ENCODE assay signal across 8 cellular contexts in genomic region chr7:29988391-29989256, GRCh38. TPM values are rescaled to one million over a fixed set of nuclear protein-coding genes. Genes with fewer than 3 reads are reported as not detected.
DNase-seq lines count a peak whose midpoint lies in the region; ATAC-seq lines count a peak whose summit lies in the region.

No MANE protein-coding gene starts in this region.

- H3K9ac ChIP-seq in skeletal muscle satellite cell (ENCODE audit: low read depth, low read length): peak overlapping the region; percentile 93

- H3K27ac Mint-ChIP-seq in T-helper 1 cell treated with Interleukin-12 subunit alpha and Interleukin-12 subunit beta and Interleukin-4 antibody, amounts not matched to agents 30 μg/mL and 1 μg/mL, for 36 hours: no peak overlapping the region
- no peak overlapping the region for H3K27ac Mint-ChIP-seq in central memory CD8-positive, alpha-beta T cell (ENCODE audit: low read depth)
- peak overlapping the region; percentile 71 to 96 (median 88) for H3K27ac Mint-ChIP-seq in immature natural killer cell

- no peaks in the 10 kb centered on the region for H3K9me3 ChIP-seq in skeletal muscle satellite cell (replicated peaks; ENCODE audit: low read length)

- no peaks in the 10 kb centered on the region for H3K36me3 ChIP-seq in skeletal muscle satellite cell (ENCODE audit: insufficient read depth, low read length)

- peaks cover 4% of the 10 kb centered on the region for H3K9me3 Mint-ChIP-seq in T-helper 1 cell treated with Interleukin-12 subunit alpha and Interleukin-12 subunit beta and Interleukin-4 antibody, amounts not matched to agents 30 μg/mL and 1 μg/mL, for 36 hours
- H3K9me3 Mint-ChIP-seq in central memory CD8-positive, alpha-beta T cell: no peaks in the 10 kb centered on the region
- peaks cover 0 to 14% (median 9%) of the 10 kb centered on the region in 6 donors for H3K9me3 Mint-ChIP-seq in immature natural killer cell

- peak overlapping the region; percentile 96 for H3K4me3 ChIP-seq in skeletal muscle satellite cell (ENCODE audit: low read length)

- ATAC-seq in GM21526 (IDR thresholded peaks at IDR 0.05; ENCODE audit: low FRiP score, unreplicated experiment): peak; percentile 39
- ATAC-seq in central memory CD8-positive, alpha-beta T cell (replicated peaks; ENCODE audit: extremely low read depth, poor library complexity, severe bottlenecking): peak; percentile 58

- peaks cover 3% of the 10 kb centered on the region for H3K4me1 Mint-ChIP-seq in T-helper 1 cell treated with Interleukin-12 subunit alpha and Interleukin-12 subunit beta and Interleukin-4 antibody, amounts not matched to agents 30 μg/mL and 1 μg/mL, for 36 hours (ENCODE audit: low read depth)
- peaks cover 6% of the 10 kb centered on the region for H3K4me1 Mint-ChIP-seq in central memory CD8-positive, alpha-beta T cell
- peaks cover 31 to 45% of the 10 kb centered on the region in 2 donors for H3K4me1 Mint-ChIP-seq in immature natural killer cell

- H3K27me3 Mint-ChIP-seq in T-helper 1 cell treated with Interleukin-12 subunit alpha and Interleukin-12 subunit beta and Interleukin-4 antibody, amounts not matched to agents 30 μg/mL and 1 μg/mL, for 36 hours (ENCODE audit: low read depth): peaks cover 61% of the 10 kb centered on the region
- peaks cover 66% of the 10 kb centered on the region for H3K27me3 Mint-ChIP-seq in central memory CD8-positive, alpha-beta T cell
- H3K27me3 Mint-ChIP-seq in immature natural killer cell (ENCODE audit: low read depth in 3 of 3): peaks cover 8 to 27% (median 15%) of the 10 kb centered on the region in 3 donors

- H3K4me2 ChIP-seq in skeletal muscle satellite cell (ENCODE audit: low read length): peak overlapping the region; percentile 87

- H3K36me3 Mint-ChIP-seq in T-helper 1 cell treated with Interleukin-12 subunit alpha and Interleukin-12 subunit beta and Interleukin-4 antibody, amounts not matched to agents 30 μg/mL and 1 μg/mL, for 36 hours (ENCODE audit: low read depth): no peaks in the 10 kb centered on the region
- H3K36me3 Mint-ChIP-seq in central memory CD8-positive, alpha-beta T cell (ENCODE audit: insufficient read depth): no peaks in the 10 kb centered on the region
- H3K36me3 Mint-ChIP-seq in immature natural killer cell: no peaks in the 10 kb centered on the region

- H3K4me1 ChIP-seq in skeletal muscle satellite cell (ENCODE audit: control insufficient read depth, insufficient read depth, low read length): peaks cover 24% of the 10 kb centered on the region

- H3K4me3 Mint-ChIP-seq in T-helper 1 cell treated with Interleukin-12 subunit alpha and Interleukin-12 subunit beta and Interleukin-4 antibody, amounts not matched to agents 30 μg/mL and 1 μg/mL, for 36 hours: peak overlapping the region; percentile 49
- H3K4me3 Mint-ChIP-seq in central memory CD8-positive, alpha-beta T cell: peak overlapping the region; percentile 66
- H3K4me3 Mint-ChIP-seq in immature natural killer cell: peak overlapping the region; percentile 78 to 94 (median 91)

- no peaks in the 10 kb centered on the region for H3K27me3 ChIP-seq in skeletal muscle satellite cell (ENCODE audit: control insufficient read depth, insufficient read depth, low read length)

- DNase-seq in DMS79 treated with DMSO at 0.1 percent for 48 hours (lab: John Stamatoyannopoulos, UW): peak; percentile 50
- peak; percentile 56 for DNase-seq in HuH-7.5 (ENCODE audit: low spot score)
- no peak for DNase-seq in central memory CD8-positive, alpha-beta T cell (ENCODE audit: low spot score in 2 of 2)
- peak; percentile 46 to 59 (median 48) for DNase-seq in immature natural killer cell
- no peak for DNase-seq in NOMO-1 treated with DMSO at 0.1 percent for 48 hours (lab: John Stamatoyannopoulos, UW; ENCODE audit: unreplicated experiment)

RNA-seq across cellular contexts. Expression of gene SCRN1, which starts 1.0 kb away (rescaled TPM):
- 10 to 100 TPM; 10.6 to 27.8 (median 20.7) TPM for polyA plus RNA-seq in immature natural killer cell
- total RNA-seq in skeletal muscle satellite cell (2012; rRNA removed): 61.6 and 64.9 TPM in 2 replicates

RNA-seq across cellular contexts. Expression of gene FKBP14, which starts 37.9 kb away (rescaled TPM):
- polyA plus RNA-seq in immature natural killer cell: 1 to 10 TPM; 1.1 to 1.9 (median 1.5) TPM
- 30.4 and 44.1 TPM in 2 replicates for total RNA-seq in skeletal muscle satellite cell (2012; rRNA removed)

RNA-seq across cellular contexts. Expression of gene PLEKHA8, which starts 39.6 kb away (rescaled TPM):
- 1 to 10 TPM; 3.0 to 5.5 (median 5.0) TPM for polyA plus RNA-seq in immature natural killer cell
- total RNA-seq in skeletal muscle satellite cell (2012; rRNA removed): 8.4 and 10.7 TPM in 2 replicates

Comparison
In these comparisons a context has a peak if more than half of its experiments do, and no peak if none do; other contexts are left out.
1. DNase-seq: peak in DMS79 treated with DMSO at 0.1 percent for 48 hours (single experiment), HuH-7.5 (single experiment) and immature natural killer cell (3 of 3); none in central memory CD8-positive, alpha-beta T cell (0 of 2) and NOMO-1 treated with DMSO at 0.1 percent for 48 hours (single experiment).
2. H3K27ac Mint-ChIP-seq: peak in immature natural killer cell (6 of 6); none in T-helper 1 cell treated with Interleukin-12 subunit alpha and Interleukin-12 subunit beta and Interleukin-4 antibody, amounts not matched to agents 30 μg/mL and 1 μg/mL, for 36 hours (single experiment) and central memory CD8-positive, alpha-beta T cell (single experiment).
3. Peak in every context shown above with its lines, with median percentiles within 50 percentile points of each other: H3K4me3 Mint-ChIP-seq.